Comparison of ENCODE assay signal across 11 cellular contexts in the genomic region with DNA sequence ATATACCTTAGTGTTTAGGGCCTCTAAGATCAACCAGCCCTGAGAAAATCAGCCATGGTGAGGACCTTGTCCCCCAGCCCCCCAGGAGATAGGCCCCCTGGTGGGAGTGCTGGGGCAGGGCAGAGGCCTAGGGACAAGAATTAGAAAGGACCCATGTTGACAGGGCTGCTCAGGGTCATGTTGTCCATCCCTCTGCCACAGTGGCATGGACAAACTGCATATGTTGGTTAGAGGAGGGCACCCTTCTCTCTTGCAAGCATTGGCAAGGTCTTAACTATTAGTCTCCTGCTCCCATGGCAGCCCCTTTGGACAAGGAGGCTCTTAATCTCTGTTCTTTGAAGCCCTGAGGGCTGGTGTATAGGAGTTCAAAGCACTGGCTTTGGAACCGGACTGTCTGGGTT. TPM values are rescaled to one million over a fixed set of nuclear protein-coding genes. Genes with fewer than 3 reads are reported as not detected.
DNase-seq lines count a peak whose midpoint lies in the region; ATAC-seq and TF ChIP-seq lines count a peak whose summit lies in the region.
"Had no signal": no experiment of that assay in that cellular context is flagged by ENCODE, and none has a peak within 500 bp of the region (broad histone marks: within the 10 kb centered on the region; RNA-seq: fewer than 3 reads in every experiment).

No MANE protein-coding gene starts in this region.

- in situ Hi-C loops in astrocyte of the spinal cord (cut with HindIII; ENCODE audit: low sequenced_read_pairs), result no loop called here

- H3K79me2 ChIP-seq in Loucy (ENCODE audit: insufficient read depth, low read length), result peaks cover 72% of the 10 kb centered on the region
- H3K79me2 ChIP-seq in osteoblast (ENCODE audit: insufficient read depth, low read length), result no peaks in the 10 kb centered on the region

- no peak overlapping the region for H3K27ac ChIP-seq in osteoblast (ENCODE audit: low read depth, low read length)

- H3K4me1 ChIP-seq in Loucy (ENCODE audit: insufficient read depth, low read length, poor library complexity, severe bottlenecking) (peaks cover 56% of the 10 kb centered on the region), osteoblast (ENCODE audit: insufficient read depth, low read length) (peaks cover 12% of the 10 kb centered on the region)

- peaks cover under 1% of the 10 kb centered on the region for H4K20me1 ChIP-seq in Loucy (ENCODE audit: insufficient read depth, low read length, poor library complexity, severe bottlenecking)
- H4K20me1 ChIP-seq in osteoblast (ENCODE audit: insufficient read depth, low read length), result no peaks in the 10 kb centered on the region

- H3K9ac ChIP-seq in Loucy (ENCODE audit: low read depth, low read length, poor library complexity, severe bottlenecking), result peak overlapping the region; percentile 97

- H3K36me3 ChIP-seq in Loucy (ENCODE audit: insufficient read depth, low read length) (no peaks in the 10 kb centered on the region), osteoblast (ENCODE audit: insufficient read depth, low read length) (peaks cover 11% of the 10 kb centered on the region)
- H3K36me3 ChIP-seq: pancreas had no signal

- no peak overlapping the region for H2AFZ ChIP-seq in Loucy (ENCODE audit: low read length)
- no peak overlapping the region for H2AFZ ChIP-seq in osteoblast (ENCODE audit: low read length)

- DNase-seq in ELF-1 (ENCODE audit: low read depth, low spot score), result peak; percentile 39
- no peak for DNase-seq in astrocyte of the spinal cord (ENCODE audit: low read depth, low spot score)
- peak; percentile 65 for DNase-seq in osteoblast (ENCODE audit: insufficient read length, low spot score, missing footprints)
- no peak for DNase-seq in H4 (ENCODE audit: low spot score)

- peak overlapping the region; percentile 91 for H3K4me3 ChIP-seq in Loucy (ENCODE audit: low read length, poor library complexity, severe bottlenecking)
- no peak overlapping the region for H3K4me3 ChIP-seq in astrocyte of the spinal cord (ENCODE audit: low read depth, low read length)
- H3K4me3 ChIP-seq in osteoblast (ENCODE audit: insufficient read depth, low read length), result no peak overlapping the region

- TF ChIP-seq CTCF in Loucy (conservative IDR thresholded peaks at IDR 0.05; ENCODE audit: low read length) (peak; percentile 74), astrocyte of the spinal cord (IDR thresholded peaks at IDR 0.05; ENCODE audit: low read depth, low read length) (peak; percentile 21), osteoblast (IDR thresholded peaks at IDR 0.05; ENCODE audit: extremely low read depth, low read depth, low read length) (peak; percentile 30)

- no peaks in the 10 kb centered on the region for H3K27me3 ChIP-seq in Loucy (ENCODE audit: insufficient read depth, low read length, poor library complexity, severe bottlenecking)
- H3K27me3 ChIP-seq in osteoblast (ENCODE audit: insufficient read depth, low read length), result no peaks in the 10 kb centered on the region
- H3K27me3 ChIP-seq: pancreas had no signal

- H3K9me3 ChIP-seq in Loucy (ENCODE audit: insufficient read depth, low read depth, low read length) (no peaks in the 10 kb centered on the region), osteoblast (ENCODE audit: low read depth, low read length) (no peaks in the 10 kb centered on the region)
- H3K9me3 ChIP-seq: pancreas had no signal

- H3K4me2 ChIP-seq in Loucy (ENCODE audit: low read depth, low read length, poor library complexity, severe bottlenecking) (peak overlapping the region; percentile 97), osteoblast (ENCODE audit: insufficient read depth, low read length) (no peak overlapping the region)

- no peaks in the 10 kb centered on the region for H3K9me2 ChIP-seq in Loucy (replicated peaks; ENCODE audit: low read depth, low read length)

- H3F3A ChIP-seq in Loucy (ENCODE audit: low read depth), result no peaks in the 10 kb centered on the region

- no peak for ATAC-seq in GM19463 (IDR thresholded peaks at IDR 0.05; ENCODE audit: unreplicated experiment)
- no peak for ATAC-seq in HG02840 (IDR thresholded peaks at IDR 0.05; ENCODE audit: low FRiP score, unreplicated experiment)
- ATAC-seq in GM18868 (IDR thresholded peaks at IDR 0.05; ENCODE audit: unreplicated experiment), result no peak
- ATAC-seq: pancreas had no signal

RNA-seq across cellular contexts. Expression of gene PTPN6, which starts 0.8 kb away (rescaled TPM):
- 0.29 and 0.36 TPM in 2 replicates for total RNA-seq in osteoblast
- total RNA-seq in H4 (2014; rRNA removed; shearing (Covaris generic)), result not detected in 2 replicates
- total RNA-seq: SK-MEL-5 had no signal

RNA-seq across cellular contexts. Expression of gene C12orf57, which starts 6.6 kb away (rescaled TPM):
- total RNA-seq in osteoblast, result 81.4 and 93.4 TPM in 2 replicates
- total RNA-seq in H4 (2014; rRNA removed; shearing (Covaris generic)), result 219 and 260 TPM in 2 replicates

RNA-seq across cellular contexts. Expression of gene RNU7-1, which starts 6.8 kb away (rescaled TPM):
- not detected in 2 replicates for total RNA-seq in osteoblast
- not detected in 2 replicates for total RNA-seq in H4 (2014; rRNA removed; shearing (Covaris generic))
- total RNA-seq: pancreas, SK-MEL-5, subcutaneous adipose tissue had no signal

RNA-seq across cellular contexts. Expression of gene PHB2, which starts 20.1 kb away (rescaled TPM):
- total RNA-seq in osteoblast, result 161 and 168 TPM in 2 replicates
- total RNA-seq in H4 (2014; rRNA removed; shearing (Covaris generic)), result 486 and 563 TPM in 2 replicates

RNA-seq across cellular contexts. Expression of gene EMG1, which starts 20.3 kb away (rescaled TPM):
- 21.0 and 25.3 TPM in 2 replicates for total RNA-seq in osteoblast
- total RNA-seq in H4 (2014; rRNA removed; shearing (Covaris generic)), result 99.6 and 119 TPM in 2 replicates

Comparison
In these comparisons a context has a peak if more than half of its experiments do, and no peak if none do; other contexts are left out.
1. DNase-seq: peak in ELF-1 (single experiment) and osteoblast (single experiment); none in astrocyte of the spinal cord (single experiment) and H4 (single experiment).
2. CTCF ChIP-seq: peak in every context shown above with its lines; median percentile 74 in Loucy; 30 in osteoblast; 21 in astrocyte of the spinal cord.